Comparison of ENCODE assay signal across 1 cellular context in the genomic region with DNA sequence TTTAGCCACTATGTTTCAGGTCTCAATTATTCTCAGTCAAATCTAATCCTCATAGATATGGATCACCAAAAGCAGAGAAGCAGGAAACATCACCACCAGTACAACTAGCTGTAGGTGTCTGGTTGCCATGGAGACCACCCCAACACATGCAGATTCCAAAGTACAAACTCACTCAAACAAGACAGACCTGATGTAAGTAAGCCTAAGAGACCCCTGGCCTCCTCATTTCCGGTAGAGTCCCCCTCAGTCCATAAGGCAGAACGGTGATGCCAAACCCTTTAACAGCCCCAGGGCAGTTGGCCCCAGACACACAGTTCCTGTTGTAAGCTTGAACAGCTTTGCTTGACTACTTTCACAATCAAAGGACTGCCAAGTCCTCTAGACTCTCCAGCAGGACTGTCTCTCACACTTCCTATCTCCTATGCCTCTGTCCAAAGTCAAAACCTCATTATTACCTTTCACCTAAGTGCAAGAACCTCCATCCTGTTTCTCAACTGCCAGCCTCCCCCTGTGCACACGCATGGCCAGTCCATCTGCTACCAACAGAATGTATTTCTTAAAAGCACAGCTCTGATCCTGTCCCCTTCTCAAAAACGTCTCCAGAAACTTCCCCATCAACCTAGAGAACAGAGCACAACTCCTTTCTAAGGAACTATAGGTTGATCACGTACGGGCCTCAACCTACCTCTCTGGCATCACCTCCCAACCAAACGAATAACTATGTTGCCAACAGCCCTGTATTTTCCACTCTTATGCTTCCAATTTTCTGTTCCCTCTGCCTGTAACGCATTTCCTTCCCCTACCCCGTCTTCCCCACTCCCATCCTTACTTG.
TF ChIP-seq lines count a peak whose summit lies in the region.

No MANE protein-coding gene starts in this region.

TF ChIP-seq in HepG2, 621 proteins besides CTCF, POLR2A, EP300 and RAD21 (continued from another document and continues in another):
- no peak for TF ChIP-seq MNT (IDR thresholded peaks at IDR 0.05)
- no peak for TF ChIP-seq ZUFSP (CRISPR knock-in tag; IDR thresholded peaks at IDR 0.05; ENCODE audit: borderline replicate concordance)
- TF ChIP-seq SMARCE1 (IDR thresholded peaks at IDR 0.05; ENCODE audit: borderline replicate concordance): no peak
- peak; percentile 29; the same call in 1 of the 2 replicates for TF ChIP-seq SMYD3 (CRISPR knock-in tag; IDR thresholded peaks at IDR 0.05)
- TF ChIP-seq ZFY (CRISPR knock-in tag; IDR thresholded peaks at IDR 0.05): peak; percentile 17; the same call in 1 of the 2 replicates
- TF ChIP-seq ZFP90 (CRISPR knock-in tag; IDR thresholded peaks at IDR 0.05; ENCODE audit: borderline replicate concordance): no peak
- no peak for TF ChIP-seq BRD4 (CRISPR knock-in tag; IDR thresholded peaks at IDR 0.05)
- no peak for TF ChIP-seq ZNF235 (CRISPR knock-in tag; IDR thresholded peaks at IDR 0.05; ENCODE audit: borderline replicate concordance)
- TF ChIP-seq ZNF747 (CRISPR knock-in tag; IDR thresholded peaks at IDR 0.05; ENCODE audit: borderline replicate concordance): peak; percentile 58; the same call in 1 of the 2 replicates
- TF ChIP-seq ZNF30 (CRISPR knock-in tag; IDR thresholded peaks at IDR 0.05): no peak
- no peak for TF ChIP-seq NPAS2 (CRISPR knock-in tag; IDR thresholded peaks at IDR 0.05; ENCODE audit: borderline replicate concordance)
- peak; percentile 83 for TF ChIP-seq PHF21A (CRISPR knock-in tag; IDR thresholded peaks at IDR 0.05)
- no peak; the same call in 1 of the 2 replicates for TF ChIP-seq PAWR (CRISPR knock-in tag; IDR thresholded peaks at IDR 0.05; ENCODE audit: borderline replicate concordance)
- TF ChIP-seq, protein P1, sequence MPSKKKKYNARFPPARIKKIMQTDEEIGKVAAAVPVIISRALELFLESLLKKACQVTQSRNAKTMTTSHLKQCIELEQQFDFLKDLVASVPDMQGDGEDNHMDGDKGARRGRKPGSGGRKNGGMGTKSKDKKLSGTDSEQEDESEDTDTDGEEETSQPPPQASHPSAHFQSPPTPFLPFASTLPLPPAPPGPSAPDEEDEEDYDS (CRISPR knock-in tag; IDR thresholded peaks at IDR 0.05): no peak; the same call in 1 of the 2 replicates
- no peak for TF ChIP-seq IRX3 (CRISPR knock-in tag; IDR thresholded peaks at IDR 0.05; ENCODE audit: borderline replicate concordance, low read depth)
- TF ChIP-seq CBX2 (IDR thresholded peaks at IDR 0.05; ENCODE audit: low read depth, low read length): no peak
- no peak for TF ChIP-seq CBX2 (CRISPR knock-in tag; IDR thresholded peaks at IDR 0.05; ENCODE audit: low read depth)
- no peak for TF ChIP-seq USF2 (IDR thresholded peaks at IDR 0.05; ENCODE audit: low read depth, low read length)
- no peak for TF ChIP-seq USF2 (CRISPR knock-in tag; IDR thresholded peaks at IDR 0.05; ENCODE audit: borderline replicate concordance)
- TF ChIP-seq NFYB (CRISPR knock-in tag; IDR thresholded peaks at IDR 0.05): no peak
- TF ChIP-seq ARHGAP35 (CRISPR knock-in tag; IDR thresholded peaks at IDR 0.05; ENCODE audit: borderline replicate concordance): no peak
- no peak for TF ChIP-seq SMAD9 (CRISPR knock-in tag; IDR thresholded peaks at IDR 0.05)
- TF ChIP-seq IKZF1 (IDR thresholded peaks at IDR 0.05): no peak
- 0 out of 2 replicates have a peak, but pooled peaks have one; percentile 22 for TF ChIP-seq MTA1 (CRISPR knock-in tag; IDR thresholded peaks at IDR 0.05; ENCODE audit: borderline replicate concordance)
- no peak; the same call in 1 of the 2 replicates for TF ChIP-seq ZFX (CRISPR knock-in tag; IDR thresholded peaks at IDR 0.05; ENCODE audit: low read depth)
- 0 out of 2 replicates have a peak, but pooled peaks have one; percentile 14 for TF ChIP-seq KDM5B (CRISPR knock-in tag; IDR thresholded peaks at IDR 0.05; ENCODE audit: borderline replicate concordance)
- TF ChIP-seq HNRNPK (IDR thresholded peaks at IDR 0.05; ENCODE audit: low read depth, low read length, poor library complexity, severe bottlenecking): no peak
- TF ChIP-seq ZNF790 (CRISPR knock-in tag; IDR thresholded peaks at IDR 0.05; ENCODE audit: borderline replicate concordance): no peak
- peak; percentile 91 for TF ChIP-seq SALL1 (CRISPR knock-in tag; IDR thresholded peaks at IDR 0.05)
- 0 out of 2 replicates have a peak, but pooled peaks have one; percentile 54 for TF ChIP-seq TOPORS (CRISPR knock-in tag; IDR thresholded peaks at IDR 0.05)
- TF ChIP-seq, protein P2, sequence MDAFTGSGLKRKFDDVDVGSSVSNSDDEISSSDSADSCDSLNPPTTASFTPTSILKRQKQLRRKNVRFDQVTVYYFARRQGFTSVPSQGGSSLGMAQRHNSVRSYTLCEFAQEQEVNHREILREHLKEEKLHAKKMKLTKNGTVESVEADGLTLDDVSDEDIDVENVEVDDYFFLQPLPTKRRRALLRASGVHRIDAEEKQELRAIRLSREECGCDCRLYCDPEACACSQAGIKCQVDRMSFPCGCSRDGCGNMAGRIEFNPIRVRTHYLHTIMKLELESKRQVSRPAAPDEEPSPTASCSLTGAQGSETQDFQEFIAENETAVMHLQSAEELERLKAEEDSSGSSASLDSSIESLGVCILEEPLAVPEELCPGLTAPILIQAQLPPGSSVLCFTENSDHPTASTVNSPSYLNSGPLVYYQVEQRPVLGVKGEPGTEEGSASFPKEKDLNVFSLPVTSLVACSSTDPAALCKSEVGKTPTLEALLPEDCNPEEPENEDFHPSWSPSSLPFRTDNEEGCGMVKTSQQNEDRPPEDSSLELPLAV (CRISPR knock-in tag; conservative IDR thresholded peaks at IDR 0.05; ENCODE audit: low read depth): no peak
- no peak for TF ChIP-seq PBX2 (CRISPR knock-in tag; IDR thresholded peaks at IDR 0.05)
- 0 out of 2 replicates have a peak, but pooled peaks have one; percentile 11 for TF ChIP-seq BORCS8-MEF2B (CRISPR knock-in tag; IDR thresholded peaks at IDR 0.05)
- TF ChIP-seq PRPF4 (IDR thresholded peaks at IDR 0.05; ENCODE audit: low read depth, low read length, poor library complexity, severe bottlenecking): no peak
- TF ChIP-seq ZNF777 (CRISPR knock-in tag; IDR thresholded peaks at IDR 0.05): no peak
- no peak for TF ChIP-seq ZNF552 (CRISPR knock-in tag; IDR thresholded peaks at IDR 0.05; ENCODE audit: borderline replicate concordance)
- TF ChIP-seq ZNF749 (CRISPR knock-in tag; IDR thresholded peaks at IDR 0.05; ENCODE audit: borderline replicate concordance): no peak
- TF ChIP-seq, protein P3, sequence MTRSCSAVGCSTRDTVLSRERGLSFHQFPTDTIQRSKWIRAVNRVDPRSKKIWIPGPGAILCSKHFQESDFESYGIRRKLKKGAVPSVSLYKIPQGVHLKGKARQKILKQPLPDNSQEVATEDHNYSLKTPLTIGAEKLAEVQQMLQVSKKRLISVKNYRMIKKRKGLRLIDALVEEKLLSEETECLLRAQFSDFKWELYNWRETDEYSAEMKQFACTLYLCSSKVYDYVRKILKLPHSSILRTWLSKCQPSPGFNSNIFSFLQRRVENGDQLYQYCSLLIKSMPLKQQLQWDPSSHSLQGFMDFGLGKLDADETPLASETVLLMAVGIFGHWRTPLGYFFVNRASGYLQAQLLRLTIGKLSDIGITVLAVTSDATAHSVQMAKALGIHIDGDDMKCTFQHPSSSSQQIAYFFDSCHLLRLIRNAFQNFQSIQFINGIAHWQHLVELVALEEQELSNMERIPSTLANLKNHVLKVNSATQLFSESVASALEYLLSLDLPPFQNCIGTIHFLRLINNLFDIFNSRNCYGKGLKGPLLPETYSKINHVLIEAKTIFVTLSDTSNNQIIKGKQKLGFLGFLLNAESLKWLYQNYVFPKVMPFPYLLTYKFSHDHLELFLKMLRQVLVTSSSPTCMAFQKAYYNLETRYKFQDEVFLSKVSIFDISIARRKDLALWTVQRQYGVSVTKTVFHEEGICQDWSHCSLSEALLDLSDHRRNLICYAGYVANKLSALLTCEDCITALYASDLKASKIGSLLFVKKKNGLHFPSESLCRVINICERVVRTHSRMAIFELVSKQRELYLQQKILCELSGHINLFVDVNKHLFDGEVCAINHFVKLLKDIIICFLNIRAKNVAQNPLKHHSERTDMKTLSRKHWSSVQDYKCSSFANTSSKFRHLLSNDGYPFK (CRISPR knock-in tag; IDR thresholded peaks at IDR 0.05; ENCODE audit: borderline replicate concordance): peak; percentile 52; the same call in 1 of the 2 replicates
- no peak for TF ChIP-seq FOXC1 (CRISPR knock-in tag; IDR thresholded peaks at IDR 0.05; ENCODE audit: borderline replicate concordance)
- peak; percentile 83 for TF ChIP-seq ARID5B (CRISPR knock-in tag; IDR thresholded peaks at IDR 0.05)
- TF ChIP-seq ZNF678 (CRISPR knock-in tag; IDR thresholded peaks at IDR 0.05): no peak
- TF ChIP-seq HINFP (CRISPR knock-in tag; IDR thresholded peaks at IDR 0.05; ENCODE audit: low read depth): no peak
- no peak for TF ChIP-seq ZNF232 (CRISPR knock-in tag; IDR thresholded peaks at IDR 0.05; ENCODE audit: borderline replicate concordance)
